In genomic region chr3:158110658-158111018, GRCh38 we compare ENCODE assay signal across 8 cellular contexts. TPM values are rescaled to one million over a fixed set of nuclear protein-coding genes. Genes with fewer than 3 reads are reported as not detected.
A peak's percentile ranks its signal among the peaks of the same experiment; 100 is the strongest.
DNase-seq lines count a peak whose midpoint lies in the region; ATAC-seq and TF ChIP-seq lines count a peak whose summit lies in the region.

No MANE protein-coding gene starts in this region.

- peak overlapping the region; percentile 76 for H3K4me3 ChIP-seq in CD8-positive, alpha-beta T cell (ENCODE audit: low read depth, low read length)
- H3K4me3 ChIP-seq in astrocyte of the spinal cord (ENCODE audit: low read depth, low read length) = peak overlapping the region; percentile 86
- H3K4me3 ChIP-seq in mononuclear cell (ENCODE audit: low read length) = peak overlapping the region; percentile 81

- in situ Hi-C loops in astrocyte of the spinal cord (cut with HindIII; ENCODE audit: low sequenced_read_pairs) (no loop called here), G401 (cut with HindIII; ENCODE audit: low sequenced_read_pairs) (no loop called here)

- peaks cover 25% of the 10 kb centered on the region for H3K36me3 Mint-ChIP-seq in CD8-positive, alpha-beta T cell

- H3K27ac Mint-ChIP-seq in CD8-positive, alpha-beta T cell = peak overlapping the region; percentile 85

- peak overlapping the region; percentile 93 for H3K4me3 Mint-ChIP-seq in CD8-positive, alpha-beta T cell

- POLR2A ChIA-PET in CD8-positive, alpha-beta T cell (lab: Charles Lee) = interaction anchor here (0.6 to 0.9 kb wide), 2 partner anchors 12 to 24 kb away, joined by 4 to 5 read pairs; no protein-coding TSS in a partner anchor

- ATAC-seq in CD8-positive, alpha-beta T cell = no peak
- ATAC-seq in HG03025 (IDR thresholded peaks at IDR 0.05; ENCODE audit: low FRiP score, unreplicated experiment) = peak; percentile 4
- ATAC-seq in GM18517 (IDR thresholded peaks at IDR 0.05; ENCODE audit: unreplicated experiment) = no peak

- H3K9me3 Mint-ChIP-seq in CD8-positive, alpha-beta T cell = peaks cover 5% of the 10 kb centered on the region

- CTCF ChIA-PET in CD8-positive, alpha-beta T cell (lab: Charles Lee) = interaction anchor here (1.6 kb wide), 1 partner anchor 10 kb away, joined by 3 read pairs; no protein-coding TSS in a partner anchor

- no peak for TF ChIP-seq CTCF in CD8-positive, alpha-beta T cell (IDR thresholded peaks at IDR 0.05)
- TF ChIP-seq CTCF in astrocyte of the spinal cord (IDR thresholded peaks at IDR 0.05; ENCODE audit: low read depth, low read length) = no peak

- peaks cover 34% of the 10 kb centered on the region for H3K27me3 Mint-ChIP-seq in CD8-positive, alpha-beta T cell (ENCODE audit: low read depth)

- H3K27ac ChIP-seq in CD8-positive, alpha-beta T cell (ENCODE audit: low read depth, low read length) = peak overlapping the region; percentile 61

- H3K27me3 ChIP-seq in CD8-positive, alpha-beta T cell (ENCODE audit: insufficient read depth, low read length) = peaks cover 36% of the 10 kb centered on the region
- peaks cover 38% of the 10 kb centered on the region for H3K27me3 ChIP-seq in mononuclear cell (ENCODE audit: insufficient read depth, low read length)

- intact Hi-C loops in CD8-positive, alpha-beta T cell (cut with DNase I, micrococcal nuclease) = loop anchor here (5.0 to 10.0 kb wide), 4 partner anchors 537 to 1436 kb away; partner anchors contain the start of genes CCNL1 (in 1 of the 2), MFSD1 (in 1 of the 2) and TIPARP (in 1 of the 2)

- no peaks in the 10 kb centered on the region for H3K9me3 ChIP-seq in CD8-positive, alpha-beta T cell (ENCODE audit: low read length)
- H3K9me3 ChIP-seq in mononuclear cell (ENCODE audit: low read depth, low read length) = no peaks in the 10 kb centered on the region

- H3K36me3 ChIP-seq in CD8-positive, alpha-beta T cell (ENCODE audit: insufficient read depth, low read length) = no peaks in the 10 kb centered on the region

- H3K4me1 Mint-ChIP-seq in CD8-positive, alpha-beta T cell (ENCODE audit: low read depth) = peaks cover 62% of the 10 kb centered on the region

- H3K4me1 ChIP-seq in CD8-positive, alpha-beta T cell (ENCODE audit: insufficient read depth, low read length) = peaks cover 44% of the 10 kb centered on the region
- peaks cover 41% of the 10 kb centered on the region for H3K4me1 ChIP-seq in mononuclear cell (ENCODE audit: insufficient read depth, low read length)

- no peak for DNase-seq in CD8-positive, alpha-beta T cell
- DNase-seq in astrocyte of the spinal cord (ENCODE audit: low read depth, low spot score) = no peak
- DNase-seq in NCI-H2227 treated with DMSO at 0.1 percent for 48 hours (lab: John Stamatoyannopoulos, UW) = no peak
- no peak for DNase-seq in DMS79 treated with DMSO at 0.1 percent for 48 hours (lab: John Stamatoyannopoulos, UW)
- DNase-seq in G401 (ENCODE audit: low spot score) = no peak

RNA-seq across cellular contexts. Expression of gene RSRC1, which starts 0.7 kb away (rescaled TPM):
- 10 to 100 TPM; 21.8 to 25.0 TPM for total RNA-seq in CD8-positive, alpha-beta T cell
- 36.1 TPM for total RNA-seq in mononuclear cell
- 34.1 and 41.9 TPM in 2 replicates for total RNA-seq in G401 (2014; rRNA removed; shearing (Covaris generic))

RNA-seq across cellular contexts. Expression of gene SHOX2, which starts 4.4 kb away (rescaled TPM):
- total RNA-seq in CD8-positive, alpha-beta T cell = not detected
- not detected for total RNA-seq in mononuclear cell
- 13.9 and 16.9 TPM in 2 replicates for total RNA-seq in G401 (2014; rRNA removed; shearing (Covaris generic))

Comparison
In these comparisons a context has a peak if more than half of its experiments do, and no peak if none do; other contexts are left out.
1. RNA of gene SHOX2, which starts 4.4 kb away (total RNA-seq): 13.9 to 16.9 TPM in G401; not detected in CD8-positive, alpha-beta T cell and not detected in mononuclear cell (single experiment); every median in the first group is over 10 times any median in the second.
2. Peak in every context shown above with its lines, with median percentiles within 50 percentile points of each other: H3K4me3 ChIP-seq.